ENCODE assay signal across 31 cellular contexts in the genomic region with DNA sequence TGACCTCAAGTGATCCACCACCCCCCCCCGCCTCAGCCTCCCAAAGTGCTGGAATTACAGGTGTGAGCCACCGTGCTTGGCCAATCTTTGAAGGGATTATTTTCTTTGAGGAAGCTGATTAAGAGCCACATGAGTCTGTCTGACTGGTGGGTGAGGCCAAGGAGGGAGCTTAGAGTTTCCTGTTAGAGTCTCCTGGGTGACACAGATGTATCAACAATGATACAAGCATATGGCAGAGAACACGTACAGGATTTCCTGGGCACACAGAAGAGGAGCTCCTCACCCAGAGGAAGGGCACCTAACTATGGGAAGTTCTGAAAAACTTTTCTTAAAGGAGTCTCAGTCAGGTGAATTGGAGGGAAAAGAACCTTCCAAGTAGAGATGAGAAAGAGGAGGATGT.
DNase-seq lines count a peak whose midpoint lies in the region; ATAC-seq, FAIRE-seq and TF ChIP-seq lines count a peak whose summit lies in the region.
"Had no signal": no experiment of that assay in that cellular context is flagged by ENCODE, and none has a peak within 500 bp of the region (broad histone marks: within the 10 kb centered on the region; RNA-seq: fewer than 3 reads in every experiment).

No MANE protein-coding gene starts in this region.

- no peak for TF ChIP-seq POLR2A in uterus (IDR thresholded peaks at IDR 0.05)

- no peaks in the 10 kb centered on the region for H3K36me3 ChIP-seq in bronchial epithelial cell (ENCODE audit: control insufficient read depth, insufficient read depth, low read length)
- no peaks in the 10 kb centered on the region for H3K36me3 ChIP-seq in naive thymus-derived CD4-positive, alpha-beta T cell (ENCODE audit: control insufficient read depth in 2 of 3, insufficient read depth in 3 of 3, low read length in 3 of 3)
- H3K36me3 ChIP-seq in uterus: no peaks in the 10 kb centered on the region
- H3K36me3 ChIP-seq: heart left ventricle, left ventricle myocardium inferior, neural progenitor cell, thoracic aorta, vagina had no signal

- no peak overlapping the region for H3K27ac ChIP-seq in naive thymus-derived CD4-positive, alpha-beta T cell (ENCODE audit: low read depth, low read length)
- no peak overlapping the region for H3K27ac ChIP-seq in uterus
- H3K27ac ChIP-seq: heart left ventricle, HL-60, left ventricle myocardium inferior, neural progenitor cell, parathyroid adenoma, skin epidermis, thoracic aorta, vagina had no signal

- FAIRE-seq in bronchial epithelial cell (lab: Jason Lieb, UNC): no peak
- FAIRE-seq: colon, GM12891 had no signal

- peaks cover 5% of the 10 kb centered on the region for H3K27me3 Mint-ChIP-seq in activated CD4-positive, alpha-beta memory T cell treated with anti-CD3 and anti-CD28 coated beads for 36 hours
- H3K27me3 Mint-ChIP-seq in activated CD4-positive, alpha-beta memory T cell treated with anti-CD3 and anti-CD28 coated beads, Interleukin-2, amount 10 ng/mL, durations not matched to agents 7 days and 5 days: peaks cover 16% of the 10 kb centered on the region
- peaks cover 4 to 23% (median 7%) of the 10 kb centered on the region in 5 donors for H3K27me3 Mint-ChIP-seq in naive thymus-derived CD4-positive, alpha-beta T cell

- H3K27ac Mint-ChIP-seq in activated CD4-positive, alpha-beta memory T cell treated with anti-CD3 and anti-CD28 coated beads for 36 hours: no peak overlapping the region
- no peak overlapping the region for H3K27ac Mint-ChIP-seq in activated CD4-positive, alpha-beta memory T cell treated with anti-CD3 and anti-CD28 coated beads, Interleukin-2, amount 10 ng/mL, durations not matched to agents 7 days and 5 days
- peak overlapping the region in 2 of 9 donors; percentile 6 to 33 for H3K27ac Mint-ChIP-seq in naive thymus-derived CD4-positive, alpha-beta T cell
- H3K27ac Mint-ChIP-seq: activated naive CD4-positive, alpha-beta T cell treated with anti-CD3 and anti-CD28 coated beads, Interleukin-2, amount 50 U/mL, for 24 hours; CD8-positive, alpha-beta memory T cell; neural progenitor cell; stimulated activated naive CD8-positive, alpha-beta T cell treated with anti-CD3 and anti-CD28 coated beads, Interleukin-15, Interleukin-2, amounts not matched to agents 100 ng/mL and 50 ng/mL, for 24 hours; T-cell had no signal

- ATAC-seq in naive thymus-derived CD4-positive, alpha-beta T cell: peak; percentile 44
- ATAC-seq in HG02973 (IDR thresholded peaks at IDR 0.05; ENCODE audit: unreplicated experiment): no peak
- ATAC-seq: activated CD4-positive, CD25-positive, alpha-beta regulatory T cell treated with anti-CD3 and anti-CD28 coated beads, Interleukin-2, amount 50 U/mL, for 24 hours; heart left ventricle had no signal

- H3K9me3 Mint-ChIP-seq in activated CD4-positive, alpha-beta memory T cell treated with anti-CD3 and anti-CD28 coated beads for 36 hours: no peaks in the 10 kb centered on the region
- H3K9me3 Mint-ChIP-seq in activated CD4-positive, alpha-beta memory T cell treated with anti-CD3 and anti-CD28 coated beads, Interleukin-2, amount 10 ng/mL, durations not matched to agents 7 days and 5 days: no peaks in the 10 kb centered on the region
- H3K9me3 Mint-ChIP-seq in naive thymus-derived CD4-positive, alpha-beta T cell: peaks cover 0 to 3% (median 0%) of the 10 kb centered on the region in 11 donors
- H3K9me3 Mint-ChIP-seq: activated naive CD4-positive, alpha-beta T cell treated with anti-CD3 and anti-CD28 coated beads, Interleukin-2, amount 50 U/mL, for 24 hours; CD8-positive, alpha-beta memory T cell; neural progenitor cell; stimulated activated naive CD8-positive, alpha-beta T cell treated with anti-CD3 and anti-CD28 coated beads, Interleukin-15, Interleukin-2, amounts not matched to agents 100 ng/mL and 50 ng/mL, for 24 hours; T-cell had no signal

- POLR2A ChIA-PET in activated CD4-positive, alpha-beta memory T cell treated with anti-CD3 and anti-CD28 coated beads for 36 hours (lab: Charles Lee): no interaction called here
- POLR2A ChIA-PET in activated CD4-positive, alpha-beta memory T cell treated with anti-CD3 and anti-CD28 coated beads, Interleukin-2, amount 10 ng/mL, durations not matched to agents 7 days and 5 days (lab: Charles Lee): interaction anchor here (0.6 kb wide), 1 partner anchor 126 kb away, joined by 3 read pairs; no protein-coding TSS in a partner anchor
- POLR2A ChIA-PET in naive thymus-derived CD4-positive, alpha-beta T cell (lab: Charles Lee): no interaction called here

- H3K4me1 ChIP-seq in naive thymus-derived CD4-positive, alpha-beta T cell (ENCODE audit: control insufficient read depth in 2 of 2, insufficient read depth in 2 of 2, low read length in 2 of 2): peaks cover 2 to 5% of the 10 kb centered on the region in 2 donors
- H3K4me1 ChIP-seq in uterus: no peaks in the 10 kb centered on the region
- H3K4me1 ChIP-seq: neural progenitor cell had no signal

- DNase-seq in activated CD4-positive, alpha-beta memory T cell treated with anti-CD3 and anti-CD28 coated beads for 36 hours: peak; percentile 11
- no peak for DNase-seq in activated CD4-positive, alpha-beta memory T cell treated with anti-CD3 and anti-CD28 coated beads, Interleukin-2, amount 10 ng/mL, durations not matched to agents 7 days and 5 days
- peak; percentile 8 for DNase-seq in NAMALWA (ENCODE audit: low spot score)
- DNase-seq in bronchial epithelial cell (ENCODE audit: low read depth): peak; percentile 50
- peak in 3 of 9 donors; percentile 4 to 10 (median 8) for DNase-seq in naive thymus-derived CD4-positive, alpha-beta T cell
- DNase-seq in uterus: no peak
- DNase-seq in NOMO-1 (lab: John Stamatoyannopoulos, UW; ENCODE audit: unreplicated experiment in 2 of 2): no peak
- DNase-seq: activated CD4-positive, alpha-beta T cell treated with anti-CD3 and anti-CD28 coated beads, Interleukin-2, amount 50 U/mL, for 48 hours; amygdala; CD8-positive, alpha-beta memory T cell; DMS 273 treated with DMSO at 0.1 percent for 48 hours; effector CD4-positive, alpha-beta T cell; heart left ventricle; islet precursor cell; left ventricle myocardium inferior; NCI-H1417 treated with DMSO at 0.1 percent for 48 hours; NCI-H2081 treated with DMSO at 0.1 percent for 48 hours; NCI-H748 treated with DMSO at 0.1 percent for 48 hours; T-cell had no signal

- intact Hi-C loops in activated CD4-positive, alpha-beta memory T cell treated with anti-CD3 and anti-CD28 coated beads for 36 hours (cut with micrococcal nuclease): no loop called here
- intact Hi-C loops in naive thymus-derived CD4-positive, alpha-beta T cell (cut with micrococcal nuclease): loop anchor here (5.0 to 10.0 kb wide), 2 partner anchors 108 to 396 kb away; no protein-coding TSS in a partner anchor
- intact Hi-C loops in uterus (cut with DNase I; ENCODE audit: low total_unique reads): no loop called here

- H3K9me3 ChIP-seq in naive thymus-derived CD4-positive, alpha-beta T cell (ENCODE audit: control insufficient read depth in 2 of 3, low read length in 3 of 3): no peaks in the 10 kb centered on the region
- H3K9me3 ChIP-seq in uterus: no peaks in the 10 kb centered on the region
- H3K9me3 ChIP-seq: heart left ventricle, left ventricle myocardium inferior, thoracic aorta, vagina had no signal

- H3K4me3 ChIP-seq in bronchial epithelial cell (ENCODE audit: low read depth, low read length): no peak overlapping the region
- H3K4me3 ChIP-seq in naive thymus-derived CD4-positive, alpha-beta T cell (ENCODE audit: low read length): no peak overlapping the region
- H3K4me3 ChIP-seq in uterus: no peak overlapping the region
- H3K4me3 ChIP-seq: heart left ventricle, left ventricle myocardium inferior, neural progenitor cell, skin epidermis, thoracic aorta, vagina had no signal

- peaks cover 7% of the 10 kb centered on the region for H3K4me1 Mint-ChIP-seq in activated CD4-positive, alpha-beta memory T cell treated with anti-CD3 and anti-CD28 coated beads for 36 hours (ENCODE audit: low read depth)
- peaks cover 5% of the 10 kb centered on the region for H3K4me1 Mint-ChIP-seq in activated CD4-positive, alpha-beta memory T cell treated with anti-CD3 and anti-CD28 coated beads, Interleukin-2, amount 10 ng/mL, durations not matched to agents 7 days and 5 days
- peaks cover 0 to 15% (median 7%) of the 10 kb centered on the region in 7 donors for H3K4me1 Mint-ChIP-seq in naive thymus-derived CD4-positive, alpha-beta T cell

- no peaks in the 10 kb centered on the region for H3K36me3 Mint-ChIP-seq in activated CD4-positive, alpha-beta memory T cell treated with anti-CD3 and anti-CD28 coated beads for 36 hours
- H3K36me3 Mint-ChIP-seq in activated CD4-positive, alpha-beta memory T cell treated with anti-CD3 and anti-CD28 coated beads, Interleukin-2, amount 10 ng/mL, durations not matched to agents 7 days and 5 days (ENCODE audit: low read depth): no peaks in the 10 kb centered on the region
- no peaks in the 10 kb centered on the region for H3K36me3 Mint-ChIP-seq in naive thymus-derived CD4-positive, alpha-beta T cell
- H3K36me3 Mint-ChIP-seq: activated naive CD4-positive, alpha-beta T cell treated with anti-CD3 and anti-CD28 coated beads, Interleukin-2, amount 50 U/mL, for 24 hours; CD8-positive, alpha-beta memory T cell; neural progenitor cell; T-cell had no signal

- H3K4me3 Mint-ChIP-seq in activated CD4-positive, alpha-beta memory T cell treated with anti-CD3 and anti-CD28 coated beads for 36 hours: no peak overlapping the region
- H3K4me3 Mint-ChIP-seq in activated CD4-positive, alpha-beta memory T cell treated with anti-CD3 and anti-CD28 coated beads, Interleukin-2, amount 10 ng/mL, durations not matched to agents 7 days and 5 days: no peak overlapping the region
- no peak overlapping the region for H3K4me3 Mint-ChIP-seq in naive thymus-derived CD4-positive, alpha-beta T cell
- H3K4me3 Mint-ChIP-seq: activated naive CD4-positive, alpha-beta T cell treated with anti-CD3 and anti-CD28 coated beads, Interleukin-2, amount 50 U/mL, for 24 hours; CD8-positive, alpha-beta memory T cell; neural progenitor cell; stimulated activated naive CD8-positive, alpha-beta T cell treated with anti-CD3 and anti-CD28 coated beads, Interleukin-15, Interleukin-2, amounts not matched to agents 100 ng/mL and 50 ng/mL, for 24 hours; T-cell had no signal

- H3K27me3 ChIP-seq in bronchial epithelial cell (ENCODE audit: control insufficient read depth, insufficient read depth, low read length) (peaks cover 8% of the 10 kb centered on the region), uterus (no peaks in the 10 kb centered on the region)
- H3K27me3 ChIP-seq in naive thymus-derived CD4-positive, alpha-beta T cell (ENCODE audit: control insufficient read depth in 2 of 2, insufficient read depth in 2 of 2, low read length in 2 of 2): no peaks in the 10 kb centered on the region
- H3K27me3 ChIP-seq: vagina had no signal

- CTCF ChIA-PET in activated CD4-positive, alpha-beta memory T cell treated with anti-CD3 and anti-CD28 coated beads for 36 hours (lab: Charles Lee): interaction anchor here (0.7 to 6.6 kb wide), 4 partner anchors 91 to 548 kb away, joined by 3 to 229 read pairs (median 16); no protein-coding TSS in a partner anchor
- CTCF ChIA-PET in activated CD4-positive, alpha-beta memory T cell treated with anti-CD3 and anti-CD28 coated beads, Interleukin-2, amount 10 ng/mL, durations not matched to agents 7 days and 5 days (lab: Charles Lee): interaction anchor here (1.0 to 6.2 kb wide), 3 partner anchors 12 to 124 kb away, joined by 4 to 152 read pairs (median 4); no protein-coding TSS in a partner anchor
- CTCF ChIA-PET in naive thymus-derived CD4-positive, alpha-beta T cell (lab: Charles Lee): interaction anchor here (1.4 kb wide), 1 partner anchor 123 kb away, joined by 4 read pairs; no protein-coding TSS in a partner anchor

- TF ChIP-seq CTCF in bronchial epithelial cell (IDR thresholded peaks at IDR 0.05; ENCODE audit: insufficient read depth, low read length, severe bottlenecking): no peak
- TF ChIP-seq CTCF in uterus (IDR thresholded peaks at IDR 0.05): no peak

Comparison
In these comparisons a context has a peak if more than half of its experiments do, and no peak if none do; other contexts are left out.
1. DNase-seq: peak in activated CD4-positive, alpha-beta memory T cell treated with anti-CD3 and anti-CD28 coated beads for 36 hours (single experiment), NAMALWA (single experiment) and bronchial epithelial cell (single experiment); none in activated CD4-positive, alpha-beta memory T cell treated with anti-CD3 and anti-CD28 coated beads, Interleukin-2, amount 10 ng/mL, durations not matched to agents 7 days and 5 days (single experiment), uterus (0 of 2) and NOMO-1 (0 of 2).
2. intact Hi-C loops: an anchor here in naive thymus-derived CD4-positive, alpha-beta T cell (5.0 to 10.0 kb wide); none called in activated CD4-positive, alpha-beta memory T cell treated with anti-CD3 and anti-CD28 coated beads for 36 hours and uterus.